ENCODE assay signal across 29 cellular contexts in genomic region chr2:235674812-235675211, GRCh38.
"Had no signal": no experiment of that assay in that cellular context is flagged by ENCODE, and none has a peak within 500 bp of the region (broad histone marks: within the 10 kb centered on the region; RNA-seq: fewer than 3 reads in every experiment).

No MANE protein-coding gene starts in this region.

- H3K27ac ChIP-seq: brain microvascular endothelial cell, epithelial cell of prostate, esophagus squamous epithelium, heart left ventricle had no signal

- H3K9me3 ChIP-seq: esophagus squamous epithelium, heart left ventricle had no signal

- H3K27me3 ChIP-seq: brain microvascular endothelial cell had no signal

- H3K36me3 ChIP-seq: brain microvascular endothelial cell, esophagus squamous epithelium, heart left ventricle had no signal

- FAIRE-seq: astrocyte, bronchial epithelial cell, colon, endometrium, endothelial cell of umbilical vein had no signal

- H3K4me3 ChIP-seq: esophagus squamous epithelium, heart left ventricle had no signal

- DNase-seq: activated CD4-positive, alpha-beta memory T cell treated with anti-CD3 and anti-CD28 coated beads, Interleukin-2, amount 10 ng/mL, durations not matched to agents 7 days and 5 days; activated CD4-positive, alpha-beta T cell treated with anti-CD3 and anti-CD28 coated beads for 1 hour; activated CD4-positive, alpha-beta T cell treated with anti-CD3 and anti-CD28 coated beads for 4 hours; activated CD4-positive, alpha-beta T cell treated with anti-CD3 and anti-CD28 coated beads, Interleukin-2, amount 10 ng/mL, durations not matched to agents 7 days and 5 days; activated CD4-positive, alpha-beta T cell treated with anti-CD3 and anti-CD28 coated beads, Interleukin-2, amount 50 U/mL, for 4 hours; activated CD8-positive, alpha-beta memory T cell treated with anti-CD3 and anti-CD28 coated beads, Interleukin-2, amount 50 U/mL, for 48 hours; activated gamma-delta T cell; activated naive CD4-positive, alpha-beta T cell; activated naive CD4-positive, alpha-beta T cell treated with anti-CD3 and anti-CD28 coated beads, Interleukin-2, amount 10 ng/mL, durations not matched to agents 7 days and 5 days; activated naive CD8-positive, alpha-beta T cell treated with anti-CD3 and anti-CD28 coated beads, Interleukin-2, amount 10 ng/mL, durations not matched to agents 7 days and 5 days; activated T-cell treated with anti-CD3 and anti-CD28 coated beads for 4 hours; activated T-cell treated with anti-CD3 and anti-CD28 coated beads, Interleukin-2, amount 50 U/mL, for 24 hours; activated T-cell treated with anti-CD3 and anti-CD28 coated beads, Interleukin-2, amount 50 U/mL, for 72 hours; amniotic stem cell; brain microvascular endothelial cell; caudate nucleus; effector CD8-positive, alpha-beta T cell; esophagus squamous epithelium; foreskin melanocyte; T-helper 1 cell; T-helper 17 cell; T1000 had no signal
